10 cellular contexts compared by ENCODE assay signal in genomic region chr1:203686091-203686632, GRCh38. TPM values are rescaled to one million over a fixed set of nuclear protein-coding genes. Genes with fewer than 3 reads are reported as not detected.
DNase-seq lines count a peak whose midpoint lies in the region; ATAC-seq and TF ChIP-seq lines count a peak whose summit lies in the region.
"Had no signal": no experiment of that assay in that cellular context is flagged by ENCODE, and none has a peak within 500 bp of the region (broad histone marks: within the 10 kb centered on the region; RNA-seq: fewer than 3 reads in every experiment).

No MANE protein-coding gene starts in this region.

- no peaks in the 10 kb centered on the region for H3K9me3 ChIP-seq in muscle layer of duodenum (ENCODE audit: control insufficient read depth in 1 of 2, low read length in 2 of 2)

- no peak for ATAC-seq in GM19463 (IDR thresholded peaks at IDR 0.05; ENCODE audit: unreplicated experiment)
- no peak for ATAC-seq in GM19395 (IDR thresholded peaks at IDR 0.05; ENCODE audit: unreplicated experiment)
- no peak for ATAC-seq in GM18520 (IDR thresholded peaks at IDR 0.05; ENCODE audit: unreplicated experiment)
- ATAC-seq: WTC11 had no signal

- TF ChIP-seq CTCF in C4-2B (conservative IDR thresholded peaks at IDR 0.05) = no peak

- DNase-seq in NCI-H2029 treated with DMSO at 0.1 percent for 48 hours (lab: John Stamatoyannopoulos, UW) (peak; percentile 91), dermis microvascular lymphatic vessel endothelial cell (ENCODE audit: low read depth in 2 of 2) (peak; percentile 58 to 92)
- no peak for DNase-seq in activated T-cell treated with anti-CD3 and anti-CD28 coated beads, Interleukin-2, amount 50 U/mL, for 48 hours
- DNase-seq: Calu3 had no signal

- peaks cover 10 to 13% of the 10 kb centered on the region in 2 donors for H3K36me3 ChIP-seq in muscle layer of duodenum (ENCODE audit: control insufficient read depth in 1 of 2, insufficient read depth in 2 of 2, low read length in 2 of 2)

- no peaks in the 10 kb centered on the region for H3K27me3 ChIP-seq in muscle layer of duodenum (ENCODE audit: low read depth, low read length)

- peaks cover 0 to 54% of the 10 kb centered on the region in 2 donors for H3K4me1 ChIP-seq in muscle layer of duodenum (ENCODE audit: control insufficient read depth in 1 of 2, insufficient read depth in 2 of 2, low read length in 2 of 2)

- H3K4me3 ChIP-seq in muscle layer of duodenum (ENCODE audit: low read depth in 1 of 2, low read length in 2 of 2) = no peak overlapping the region

- H3K27ac ChIP-seq in C4-2B = peak overlapping the region; percentile 61
- peak overlapping the region; percentile 70 for H3K27ac ChIP-seq in muscle layer of duodenum (ENCODE audit: low read length)

RNA-seq across cellular contexts. Expression of gene ATP2B4, which starts 59.5 kb away (rescaled TPM):
- total RNA-seq in dermis microvascular lymphatic vessel endothelial cell = 52.0 and 54.2 TPM in 2 replicates

Comparison
In these comparisons a context has a peak if more than half of its experiments do, and no peak if none do; other contexts are left out.
1. DNase-seq: peak in NCI-H2029 treated with DMSO at 0.1 percent for 48 hours (single experiment) and dermis microvascular lymphatic vessel endothelial cell (2 of 2); none in activated T-cell treated with anti-CD3 and anti-CD28 coated beads, Interleukin-2, amount 50 U/mL, for 48 hours (0 of 2).